Comparison of ENCODE assay signal across 19 cellular contexts in the genomic region with DNA sequence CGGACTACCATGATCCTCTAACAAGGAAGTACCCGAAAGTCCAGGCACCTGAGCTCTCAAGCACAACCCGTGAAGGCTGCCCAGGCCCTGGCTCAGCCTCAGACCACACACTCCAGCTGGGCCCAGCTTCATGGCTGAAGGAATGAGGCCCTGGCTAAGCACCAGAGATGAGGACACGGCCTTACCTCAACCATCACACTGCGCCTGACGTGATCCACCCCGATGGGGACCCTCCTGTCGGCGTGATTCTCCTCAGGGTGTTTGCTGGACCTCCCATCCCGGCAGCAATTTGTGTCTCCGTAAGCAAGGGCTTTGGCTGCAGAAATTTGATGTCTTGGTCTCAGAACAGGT. TPM values are rescaled to one million over a fixed set of nuclear protein-coding genes. Genes with fewer than 3 reads are reported as not detected.
"Had no signal": no experiment of that assay in that cellular context is flagged by ENCODE, and none has a peak within 500 bp of the region (broad histone marks: within the 10 kb centered on the region; RNA-seq: fewer than 3 reads in every experiment).

No MANE protein-coding gene starts in this region.

- H3K27ac ChIP-seq: breast epithelium, foreskin keratinocyte, hepatocyte, prostate gland had no signal

- H3K27ac Mint-ChIP-seq: activated CD8-positive, alpha-beta T cell treated with anti-CD3 and anti-CD28 coated beads, Interleukin-2, amount 10 ng/mL, durations not matched to agents 7 days and 5 days; activated naive CD4-positive, alpha-beta T cell treated with anti-CD3 and anti-CD28 coated beads for 36 hours; activated naive CD8-positive, alpha-beta T cell treated with anti-CD3 and anti-CD28 coated beads, Interleukin-2, amount 10 ng/mL, durations not matched to agents 7 days and 5 days; activated T-cell treated with anti-CD3 and anti-CD28 coated beads, Interleukin-2, amount 50 U/mL, for 24 hours; memory B cell had no signal

- H3K27me3 Mint-ChIP-seq: activated naive CD8-positive, alpha-beta T cell treated with anti-CD3 and anti-CD28 coated beads, Interleukin-2, amount 10 ng/mL, durations not matched to agents 7 days and 5 days had no signal

- H3K36me3 Mint-ChIP-seq: activated naive CD8-positive, alpha-beta T cell treated with anti-CD3 and anti-CD28 coated beads, Interleukin-2, amount 10 ng/mL, durations not matched to agents 7 days and 5 days had no signal

- H3K36me3 ChIP-seq: breast epithelium, prostate gland had no signal

- H3K4me3 Mint-ChIP-seq: activated CD8-positive, alpha-beta T cell treated with anti-CD3 and anti-CD28 coated beads, Interleukin-2, amount 10 ng/mL, durations not matched to agents 7 days and 5 days; activated naive CD4-positive, alpha-beta T cell treated with anti-CD3 and anti-CD28 coated beads for 36 hours; activated naive CD8-positive, alpha-beta T cell treated with anti-CD3 and anti-CD28 coated beads, Interleukin-2, amount 10 ng/mL, durations not matched to agents 7 days and 5 days; activated T-cell treated with anti-CD3 and anti-CD28 coated beads, Interleukin-2, amount 50 U/mL, for 24 hours; memory B cell had no signal

- ATAC-seq: activated CD8-positive, alpha-beta T cell treated with anti-CD3 and anti-CD28 coated beads, Interleukin-2, amount 10 ng/mL, durations not matched to agents 7 days and 5 days; foreskin keratinocyte; mucosa of descending colon; stimulated activated naive CD8-positive, alpha-beta T cell treated with anti-CD3 and anti-CD28 coated beads, Interleukin-15, Interleukin-2, amounts not matched to agents 100 U/mL and 50 U/mL, for 24 hours had no signal

- H3K4me1 Mint-ChIP-seq: activated naive CD8-positive, alpha-beta T cell treated with anti-CD3 and anti-CD28 coated beads, Interleukin-2, amount 10 ng/mL, durations not matched to agents 7 days and 5 days had no signal

- H3K9me3 Mint-ChIP-seq: memory B cell had no signal

- H3K4me3 ChIP-seq: breast epithelium, hepatocyte, mucosa of descending colon, prostate gland had no signal

- H3K4me1 ChIP-seq: breast epithelium, foreskin keratinocyte, prostate gland had no signal

- H3K27me3 ChIP-seq: breast epithelium, foreskin keratinocyte, hepatocyte had no signal

- H3K9me3 ChIP-seq: breast epithelium, mucosa of descending colon, prostate gland had no signal

- DNase-seq: activated CD4-positive, alpha-beta T cell treated with anti-CD3 and anti-CD28 coated beads for 1 hour; activated CD4-positive, alpha-beta T cell treated with anti-CD3 and anti-CD28 coated beads, Interleukin-2, amount 50 U/mL, for 1 hour; activated CD8-positive, alpha-beta memory T cell treated with anti-CD3 and anti-CD28 coated beads, Interleukin-2, amount 50 U/mL, for 4 hours; activated CD8-positive, alpha-beta T cell treated with anti-CD3 and anti-CD28 coated beads, Interleukin-2, amount 10 ng/mL, durations not matched to agents 7 days and 5 days; activated naive CD4-positive, alpha-beta T cell treated with anti-CD3 and anti-CD28 coated beads for 36 hours; activated naive CD8-positive, alpha-beta T cell treated with anti-CD3 and anti-CD28 coated beads, Interleukin-2, amount 10 ng/mL, durations not matched to agents 7 days and 5 days; activated T-cell treated with anti-CD3 and anti-CD28 coated beads, Interleukin-2, amount 50 U/mL, for 24 hours; amniotic stem cell; cerebellar nuclear complex; cortex of kidney; foreskin keratinocyte; mucosa of descending colon; stimulated activated CD4-positive, alpha-beta T cell treated with anti-CD3 and anti-CD28 coated beads, Interleukin-4, amount 100 ng/mL, for 4 hours; stimulated activated naive CD8-positive, alpha-beta T cell treated with anti-CD3 and anti-CD28 coated beads, Interleukin-15, Interleukin-2, amounts not matched to agents 100 U/mL and 50 U/mL, for 24 hours; T-helper 9 cell had no signal

RNA-seq across cellular contexts. Expression of gene F2RL3, which starts 56.5 kb away (rescaled TPM):
- total RNA-seq: activated naive CD4-positive, alpha-beta T cell treated with anti-CD3 and anti-CD28 coated beads for 36 hours; foreskin keratinocyte had no signal
